In the genomic region with DNA sequence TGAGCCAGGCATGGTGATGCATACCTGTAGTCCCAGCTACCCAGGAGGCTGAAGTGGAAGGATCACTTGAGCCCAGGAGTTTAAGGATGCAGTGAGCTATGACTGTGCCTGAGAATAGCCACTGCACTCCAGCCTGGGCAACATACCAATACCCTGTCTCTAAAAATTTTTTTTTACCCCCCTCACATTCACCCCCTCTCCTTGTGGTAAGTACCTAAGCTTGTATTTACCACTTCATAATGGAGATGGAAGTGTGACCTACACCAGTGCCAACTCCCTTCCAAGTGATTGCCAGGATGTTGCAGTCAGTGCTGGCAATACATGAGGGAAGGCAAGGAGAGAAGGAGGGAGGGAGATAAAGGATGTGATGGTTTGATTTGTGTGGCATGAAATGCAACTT, we compare ENCODE assay signal across 1 cellular context.
TF ChIP-seq lines count a peak whose summit lies in the region.

No MANE protein-coding gene starts in this region.

TF ChIP-seq in IMR-90, 13 proteins besides CTCF, POLR2A, EP300 and RAD21 (continued from another document):
- no peak for TF ChIP-seq SMC3 (IDR thresholded peaks at IDR 0.05; ENCODE audit: low read depth, low read length)
